In the genomic region with DNA sequence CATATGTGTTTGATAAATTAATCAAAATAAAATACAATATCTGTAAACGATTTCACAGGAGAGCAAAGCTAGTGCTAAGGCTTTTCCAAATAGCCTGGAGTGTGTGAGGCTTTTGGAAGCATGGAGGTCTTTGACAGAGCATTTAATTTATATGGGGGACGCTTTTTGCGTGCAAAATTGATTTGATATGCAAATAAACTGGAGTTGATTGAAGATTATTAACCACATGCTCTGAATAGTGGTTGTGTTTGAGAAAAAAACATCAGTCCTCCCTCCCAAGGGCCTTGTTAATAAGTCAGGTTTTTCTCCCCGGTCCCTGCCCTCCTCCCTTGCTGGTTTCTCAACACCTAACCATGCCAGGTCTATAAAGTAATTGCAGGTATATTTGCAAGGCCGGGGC, we compare ENCODE assay signal across 22 cellular contexts.
"Had no signal": no experiment of that assay in that cellular context is flagged by ENCODE, and none has a peak within 500 bp of the region (broad histone marks: within the 10 kb centered on the region; RNA-seq: fewer than 3 reads in every experiment).

No MANE protein-coding gene starts in this region.

- H3K27ac ChIP-seq: epithelial cell of prostate, esophagus squamous epithelium, neutrophil, tibial artery, upper lobe of left lung, uterus had no signal

- ATAC-seq: heart left ventricle; left lobe of liver; naive thymus-derived CD4-positive, alpha-beta T cell; right cardiac atrium; stimulated activated memory B cell treated with anti-CD40 and anti-IgM and Interleukin-4, amounts not matched to agents 10 μg/mL and 1 μg/mL and 100 μg/mL, for 72 hours had no signal

- H3K36me3 Mint-ChIP-seq: naive thymus-derived CD4-positive, alpha-beta T cell; stimulated activated memory B cell treated with anti-CD40 and anti-IgM and Interleukin-4, amounts not matched to agents 10 μg/mL and 1 μg/mL and 100 μg/mL, for 72 hours had no signal

- H3K27me3 Mint-ChIP-seq: stimulated activated memory B cell treated with anti-CD40 and anti-IgM and Interleukin-4, amounts not matched to agents 10 μg/mL and 1 μg/mL and 100 μg/mL, for 72 hours; stimulated activated naive CD8-positive, alpha-beta T cell treated with anti-CD3 and anti-CD28 coated beads, Interleukin-15, Interleukin-2, amounts not matched to agents 100 ng/mL and 50 ng/mL, for 24 hours had no signal

- H3K9me3 Mint-ChIP-seq: stimulated activated naive CD8-positive, alpha-beta T cell treated with anti-CD3 and anti-CD28 coated beads, Interleukin-15, Interleukin-2, amounts not matched to agents 100 ng/mL and 50 ng/mL, for 24 hours had no signal

- H3K27me3 ChIP-seq: dorsolateral prefrontal cortex, upper lobe of left lung, uterus had no signal

- H3K9me3 ChIP-seq: esophagus squamous epithelium, neutrophil, uterus had no signal

- H3K4me1 ChIP-seq: heart left ventricle, upper lobe of left lung had no signal

- H3K4me3 Mint-ChIP-seq: central memory CD8-positive, alpha-beta T cell; naive thymus-derived CD4-positive, alpha-beta T cell; stimulated activated memory B cell treated with anti-CD40 and anti-IgM and Interleukin-4, amounts not matched to agents 10 μg/mL and 1 μg/mL and 100 μg/mL, for 72 hours; stimulated activated naive CD8-positive, alpha-beta T cell treated with anti-CD3 and anti-CD28 coated beads, Interleukin-15, Interleukin-2, amounts not matched to agents 100 ng/mL and 50 ng/mL, for 24 hours had no signal

- H3K4me1 Mint-ChIP-seq: central memory CD8-positive, alpha-beta T cell; naive thymus-derived CD4-positive, alpha-beta T cell; stimulated activated memory B cell treated with anti-CD40 and anti-IgM and Interleukin-4, amounts not matched to agents 10 μg/mL and 1 μg/mL and 100 μg/mL, for 72 hours had no signal

- H3K36me3 ChIP-seq: esophagus squamous epithelium, heart left ventricle, neutrophil, tibial artery, upper lobe of left lung, uterus had no signal

- H3K4me3 ChIP-seq: dorsolateral prefrontal cortex, esophagus squamous epithelium, tibial artery, upper lobe of left lung, uterus had no signal

- H3K27ac Mint-ChIP-seq: naive thymus-derived CD4-positive, alpha-beta T cell; stimulated activated memory B cell treated with anti-CD40 and anti-IgM and Interleukin-4, amounts not matched to agents 10 μg/mL and 1 μg/mL and 100 μg/mL, for 72 hours; stimulated activated naive CD8-positive, alpha-beta T cell treated with anti-CD3 and anti-CD28 coated beads, Interleukin-15, Interleukin-2, amounts not matched to agents 100 ng/mL and 50 ng/mL, for 24 hours had no signal

- DNase-seq: cortex of kidney; dorsolateral prefrontal cortex; effector memory CD4-positive, alpha-beta T cell; esophagus squamous epithelium; foreskin fibroblast; heart left ventricle; hippocampal formation; kidney glomerular epithelial cell; mammary epithelial cell; naive thymus-derived CD4-positive, alpha-beta T cell; right cardiac atrium; small intestine; stimulated activated CD4-positive, alpha-beta T cell treated with anti-CD3 and anti-CD28 coated beads, Interleukin-4, amount 100 ng/mL, for 24 hours; tibial artery; uterus had no signal
